In the genomic region with DNA sequence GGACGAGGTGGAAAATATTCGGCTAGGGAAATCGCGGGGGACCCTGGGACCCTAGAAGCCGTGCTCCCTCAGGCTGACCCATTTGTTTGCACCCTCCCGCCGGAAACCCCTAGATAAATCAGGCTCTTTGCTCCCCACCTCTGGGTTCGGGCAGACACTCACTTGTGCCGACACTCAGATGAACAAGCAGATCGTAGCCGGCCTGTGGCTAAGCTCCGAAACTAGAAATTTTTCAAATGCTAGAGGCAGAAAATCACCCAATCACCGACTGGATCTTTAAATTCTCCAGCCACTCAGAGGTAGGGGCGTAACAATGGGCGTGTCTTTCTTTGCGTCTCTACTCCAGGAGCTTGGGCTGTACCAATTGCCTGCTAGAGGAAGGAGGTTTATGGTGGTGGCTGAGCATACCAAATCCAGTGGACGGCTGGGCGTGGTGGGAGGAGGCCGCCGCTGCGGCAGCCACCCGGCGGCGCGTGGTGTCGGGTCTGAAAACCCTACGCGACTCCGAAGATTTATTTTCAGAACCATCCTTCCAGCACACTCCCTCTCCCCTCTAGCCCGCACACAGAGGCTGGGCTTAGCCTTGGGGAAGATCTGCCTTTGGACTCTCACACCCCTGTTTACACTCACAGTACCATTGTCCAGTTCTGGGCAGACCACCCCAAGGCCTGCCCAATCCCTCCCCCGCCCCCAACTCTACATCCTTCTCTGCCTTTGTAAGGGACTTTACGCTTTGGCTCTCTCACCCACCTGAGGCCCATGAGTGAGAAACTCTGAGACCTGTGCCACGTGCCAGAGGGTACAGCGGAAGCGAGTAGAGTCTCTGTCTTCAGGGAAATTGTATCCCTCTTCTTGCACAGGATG, we compare ENCODE assay signal across 8 cellular contexts. TPM values are rescaled to one million over a fixed set of nuclear protein-coding genes. Genes with fewer than 3 reads are reported as not detected.
DNase-seq lines count a peak whose midpoint lies in the region; ATAC-seq, FAIRE-seq and TF ChIP-seq lines count a peak whose summit lies in the region.

PIF1 (minus strand) TSS at position 217 of the 864 bp plus-strand sequence. CDS start 1,312 bp downstream, outside the sequence.

- no peak within 1 kb of the TSS for H3K27ac ChIP-seq in kidney (ENCODE audit: low read depth in 2 of 2, low read length in 2 of 2)

- H3K4me1 ChIP-seq in kidney (ENCODE audit: control insufficient read depth in 1 of 2, insufficient read depth in 1 of 2, low read depth in 1 of 2, low read length in 2 of 2), result peaks cover 9 to 13% of the 10 kb centered on the region in 2 donors

- peaks cover 21% of the 10 kb centered on the region for H3K4me1 Mint-ChIP-seq in chondrocyte (ENCODE audit: low read depth)

- H3K27me3 ChIP-seq in BJ (ENCODE audit: control insufficient read depth, insufficient read depth, low read length), result no peaks in the 10 kb centered on the region

- CTCF ChIA-PET in BJ (lab: Yijun Ruan, JAX), result interaction anchor here (0.6 to 1.2 kb wide), 5 partner anchors 10 to 121 kb away, joined by 3 to 4 read pairs (median 3); no protein-coding TSS in a partner anchor

- H3K4me3 ChIP-seq in BJ (ENCODE audit: low read depth, low read length), result peak within 1 kb of the TSS; percentile 54
- peak within 1 kb of the TSS; percentile 60 to 72 for H3K4me3 ChIP-seq in kidney (ENCODE audit: low read length in 2 of 2)

- peak within 1 kb of the TSS; percentile 91 for H3K27ac Mint-ChIP-seq in chondrocyte (ENCODE audit: unreplicated experiment)

- peak; percentile 62 for ATAC-seq in HG03457 (IDR thresholded peaks at IDR 0.05; ENCODE audit: unreplicated experiment)

- H3K36me3 ChIP-seq in BJ (ENCODE audit: control insufficient read depth, insufficient read depth, low read length) (no peaks in the 10 kb centered on the region; the same call in 1 of the 2 replicates), kidney (ENCODE audit: control insufficient read depth in 1 of 2, insufficient read depth in 2 of 2, low read length in 2 of 2) (no peaks in the 10 kb centered on the region)

- peak; percentile 93 for DNase-seq in BJ (ENCODE audit: low read depth)
- DNase-seq in GM19240 (ENCODE audit: insufficient read length, low spot score), result peak; percentile 83
- DNase-seq in NCI-H524 (lab: John Stamatoyannopoulos, UW), result peak; percentile 99
- peak; percentile 72 to 77 for DNase-seq in activated CD4-positive, alpha-beta T cell treated with anti-CD3 and anti-CD28 coated beads for 24 hours (ENCODE audit: low read depth in 2 of 2)
- no peak for DNase-seq in chondrocyte (ENCODE audit: low spot score)
- peak; percentile 90 for DNase-seq in kidney
- peak; percentile 86 to 87 for DNase-seq in stimulated activated CD4-positive, alpha-beta T cell treated with anti-CD3 and anti-CD28 coated beads, Interleukin-15, amount 100 ng/mL, for 48 hours (ENCODE audit: low read depth in 2 of 2)

- 0 out of 2 replicates have a peak, but pooled peaks have one; percentile 4 for TF ChIP-seq CTCF in BJ (IDR thresholded peaks at IDR 0.05; ENCODE audit: insufficient read depth, low read depth, low read length)
- TF ChIP-seq CTCF in chondrocyte (IDR thresholded peaks at IDR 0.05), result peak; percentile 14
- no peak for TF ChIP-seq CTCF in kidney (IDR thresholded peaks at IDR 0.05; ENCODE audit: borderline replicate concordance, extremely low read depth, insufficient read depth)

- H3K9me3 ChIP-seq in kidney (ENCODE audit: control insufficient read depth in 1 of 2, low read length in 2 of 2), result no peaks in the 10 kb centered on the region

- peaks cover 1% of the 10 kb centered on the region for H3K36me3 Mint-ChIP-seq in chondrocyte (ENCODE audit: low read depth)

- peak within 1 kb of the TSS; percentile 48 to 62 for H3K9ac ChIP-seq in kidney (ENCODE audit: low read length in 2 of 2)

- H3K27me3 Mint-ChIP-seq in chondrocyte (ENCODE audit: low read depth), result no peaks in the 10 kb centered on the region

- FAIRE-seq in kidney (lab: Jason Lieb, UNC), result peak; percentile 88

- POLR2A ChIA-PET in BJ (lab: Charles Lee), result interaction anchor here (0.5 to 0.6 kb wide), 3 partner anchors 16 to 158 kb away, joined by 3 to 5 read pairs (median 4); partner anchors contain the start of gene PLEKHO2

- intact Hi-C loops in kidney (cut with DNase I), result no loop called here

- H3K4me3 Mint-ChIP-seq in chondrocyte (ENCODE audit: unreplicated experiment), result peak within 1 kb of the TSS; percentile 80

- no peaks in the 10 kb centered on the region for H3K9me3 Mint-ChIP-seq in chondrocyte (ENCODE audit: low read depth)

RNA-seq across cellular contexts. Expression of gene PIF1, which starts in this region (rescaled TPM):
- polyA plus RNA-seq in BJ (2011; rRNA removed), result 7.5 and 10.8 TPM in 2 replicates
- 4.8 and 6.8 TPM in 2 replicates for polyA minus RNA-seq in BJ (2011; rRNA and poly(A)+ RNA removed)
- total RNA-seq in chondrocyte, result 1.8 to 6.1 TPM (median 5.9 TPM) in 3 replicates
- total RNA-seq in kidney, result 2.0 TPM
- 0.47 TPM for polyA plus RNA-seq in kidney (ENCODE audit: insufficient read depth, low read depth, low replicate concordance)
